In the genomic region with DNA sequence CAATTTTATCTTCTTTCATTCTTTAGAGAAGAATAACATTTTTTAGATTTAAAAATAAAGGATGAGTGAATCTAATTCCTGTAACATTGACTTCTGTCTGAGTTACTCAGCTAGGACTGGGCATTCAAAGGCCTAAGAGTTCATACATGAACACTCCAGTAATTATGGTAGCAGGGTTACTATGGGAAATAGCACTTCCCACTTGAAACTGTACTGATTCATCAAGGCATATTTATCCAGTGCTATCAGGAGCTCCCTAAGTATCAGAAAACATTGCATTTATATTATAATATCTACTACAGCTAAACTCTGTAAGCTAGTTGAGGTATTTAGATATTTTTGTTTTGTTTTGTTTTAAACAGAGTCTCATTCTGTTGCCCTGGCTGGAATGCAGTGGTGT, we compare ENCODE assay signal across 30 cellular contexts.
"Had no signal": no experiment of that assay in that cellular context is flagged by ENCODE, and none has a peak within 500 bp of the region (broad histone marks: within the 10 kb centered on the region; RNA-seq: fewer than 3 reads in every experiment).

No MANE protein-coding gene starts in this region.

- H3K36me3 ChIP-seq: SJSA1 had no signal

- H3K4me1 Mint-ChIP-seq: activated CD4-positive, alpha-beta T cell treated with anti-CD3 and anti-CD28 coated beads, Interleukin-2, amount 10 ng/mL, durations not matched to agents 24 days and 14 days; activated T-helper 17 cell treated with anti-CD3 and anti-CD28 coated beads, Interleukin-2, amount 50 U/mL, for 72 hours; brain had no signal

- H3K4me3 Mint-ChIP-seq: activated CD4-positive, alpha-beta T cell treated with anti-CD3 and anti-CD28 coated beads, Interleukin-2, amount 10 ng/mL, durations not matched to agents 24 days and 14 days; activated naive CD8-positive, alpha-beta T cell treated with anti-CD3 and anti-CD28 coated beads, Interleukin-2, amount 10 ng/mL, durations not matched to agents 7 days and 5 days; activated T-helper 17 cell treated with anti-CD3 and anti-CD28 coated beads, Interleukin-2, amount 50 U/mL, for 72 hours; brain; T-helper 1 cell treated with Interleukin-12 subunit alpha and Interleukin-12 subunit beta and Interleukin-4 antibody, amounts not matched to agents 30 μg/mL and 1 μg/mL, for 36 hours; WTC11 had no signal

- DNase-seq: activated CD4-positive, alpha-beta T cell treated with anti-CD3 and anti-CD28 coated beads for 1 hour; activated CD4-positive, alpha-beta T cell treated with anti-CD3 and anti-CD28 coated beads, Interleukin-2, amount 10 ng/mL, durations not matched to agents 24 days and 14 days; activated CD4-positive, alpha-beta T cell treated with anti-CD3 and anti-CD28 coated beads, Interleukin-2, amount 50 U/mL, for 48 hours; activated CD8-positive, alpha-beta memory T cell treated with anti-CD3 and anti-CD28 coated beads for 24 hours; activated gamma-delta T cell treated with Interleukin-2 at 50 U/mL for 16 hours; activated naive CD4-positive, alpha-beta T cell treated with anti-CD3 and anti-CD28 coated beads, Interleukin-2, amount 50 U/mL, for 16 hours; activated naive CD8-positive, alpha-beta T cell treated with anti-CD3 and anti-CD28 coated beads, Interleukin-2, amount 10 ng/mL, durations not matched to agents 7 days and 5 days; activated T-cell treated with anti-CD3 and anti-CD28 coated beads for 4 hours; activated T-cell treated with anti-CD3 and anti-CD28 coated beads, Interleukin-2, amount 50 U/mL, for 48 hours; amniotic stem cell; cerebellar nuclear complex; Karpas-422; NCI-H1105 treated with DMSO at 0.1 percent for 48 hours; NCI-H146; NCI-H187 treated with DMSO at 0.1 percent for 48 hours; NCI-H2081 treated with DMSO at 0.1 percent for 48 hours; NCI-H446 treated with DMSO at 0.1 percent for 48 hours; NCI-H524 treated with DMSO at 0.1 percent for 48 hours; NCI-H748 treated with DMSO at 0.1 percent for 48 hours; Peyer's patch; Right ventricle myocardium superior had no signal

- H3K9me3 ChIP-seq: ascending aorta, Peyer's patch, SJSA1 had no signal

- H3K4me3 ChIP-seq: ascending aorta, cardiac muscle cell, K562, Peyer's patch, SJSA1 had no signal

- H3K27me3 Mint-ChIP-seq: activated CD4-positive, alpha-beta T cell treated with anti-CD3 and anti-CD28 coated beads, Interleukin-2, amount 10 ng/mL, durations not matched to agents 24 days and 14 days; activated naive CD8-positive, alpha-beta T cell treated with anti-CD3 and anti-CD28 coated beads, Interleukin-2, amount 10 ng/mL, durations not matched to agents 7 days and 5 days; activated T-helper 17 cell treated with anti-CD3 and anti-CD28 coated beads, Interleukin-2, amount 50 U/mL, for 72 hours; brain had no signal

- H3K4me1 ChIP-seq: ascending aorta, Peyer's patch, SJSA1 had no signal

- H3K27ac ChIP-seq: ascending aorta, cardiac muscle cell, Peyer's patch, RWPE1, SJSA1 had no signal

- H3K27ac Mint-ChIP-seq: activated CD4-positive, alpha-beta T cell treated with anti-CD3 and anti-CD28 coated beads, Interleukin-2, amount 10 ng/mL, durations not matched to agents 24 days and 14 days; activated naive CD8-positive, alpha-beta T cell treated with anti-CD3 and anti-CD28 coated beads, Interleukin-2, amount 10 ng/mL, durations not matched to agents 7 days and 5 days; activated T-helper 17 cell treated with anti-CD3 and anti-CD28 coated beads, Interleukin-2, amount 50 U/mL, for 72 hours; brain; T-helper 1 cell treated with Interleukin-12 subunit alpha and Interleukin-12 subunit beta and Interleukin-4 antibody, amounts not matched to agents 30 μg/mL and 1 μg/mL, for 36 hours; WTC11 had no signal

- H3K9me3 Mint-ChIP-seq: activated CD4-positive, alpha-beta T cell treated with anti-CD3 and anti-CD28 coated beads, Interleukin-2, amount 10 ng/mL, durations not matched to agents 24 days and 14 days; activated T-helper 17 cell treated with anti-CD3 and anti-CD28 coated beads, Interleukin-2, amount 50 U/mL, for 72 hours; brain; T-helper 1 cell treated with Interleukin-12 subunit alpha and Interleukin-12 subunit beta and Interleukin-4 antibody, amounts not matched to agents 30 μg/mL and 1 μg/mL, for 36 hours; WTC11 had no signal

- H3K27me3 ChIP-seq: ascending aorta, cardiac muscle cell, Peyer's patch, SJSA1 had no signal
